ENCODE assay signal across 33 cellular contexts in genomic region chr22:24599514-24599913, GRCh38. TPM values are rescaled to one million over a fixed set of nuclear protein-coding genes. Genes with fewer than 3 reads are reported as not detected.
DNase-seq lines count a peak whose midpoint lies in the region; ATAC-seq, FAIRE-seq and TF ChIP-seq lines count a peak whose summit lies in the region.
"Had no signal": no experiment of that assay in that cellular context is flagged by ENCODE, and none has a peak within 500 bp of the region (broad histone marks: within the 10 kb centered on the region; RNA-seq: fewer than 3 reads in every experiment).

No MANE protein-coding gene starts in this region.

- H3K56ac ChIP-seq in H9 (ENCODE audit: insufficient read length, low read depth, low read length), result no peak overlapping the region
- peak overlapping the region; percentile 25 for H3K56ac ChIP-seq in H1 (replicated peaks; ENCODE audit: insufficient read length, low read depth, low read length)

- no peak overlapping the region for H2BK120ac ChIP-seq in H9 (ENCODE audit: low read depth, low read length, poor library complexity, severe bottlenecking)
- no peak overlapping the region for H2BK120ac ChIP-seq in H1 (replicated peaks; ENCODE audit: low read depth, low read length)
- no peak overlapping the region for H2BK120ac ChIP-seq in neuronal stem cell (ENCODE audit: low read depth, low read length)

- H2AFZ ChIP-seq in H9 (ENCODE audit: low read length) (no peak overlapping the region), H1 (ENCODE audit: low read length) (0 out of 2 replicates have a peak overlapping the region, but pooled peaks have one; percentile 1), neuronal stem cell (ENCODE audit: low read length) (no peak overlapping the region)
- H2AFZ ChIP-seq: PC-9 had no signal

- no peaks in the 10 kb centered on the region for H3K9me3 ChIP-seq in CD4-positive, alpha-beta memory T cell (ENCODE audit: control insufficient read depth in 1 of 2, low read length in 2 of 2)
- H3K9me3 ChIP-seq in H9 (ENCODE audit: control insufficient read depth, low read depth, low read length), result no peaks in the 10 kb centered on the region
- no peaks in the 10 kb centered on the region for H3K9me3 ChIP-seq in H1 (ENCODE audit: insufficient read depth in 2 of 2, low read depth in 1 of 2, low read length in 1 of 2)
- no peaks in the 10 kb centered on the region for H3K9me3 ChIP-seq in neuronal stem cell (replicated peaks in 1 of 2; ENCODE audit: control insufficient read depth in 2 of 2, insufficient read depth in 1 of 2, low read depth in 1 of 2, low read length in 2 of 2)
- no peaks in the 10 kb centered on the region for H3K9me3 ChIP-seq in prostate gland
- H3K9me3 ChIP-seq: ascending aorta, esophagus squamous epithelium, heart right ventricle, MG63, SK-N-SH, suprapubic skin had no signal

- no peak overlapping the region for H3K18ac ChIP-seq in H9 (ENCODE audit: insufficient read length, low read depth, low read length)
- H3K18ac ChIP-seq in H1 (ENCODE audit: extremely low read depth, low read length), result peak overlapping the region; percentile 60
- H3K18ac ChIP-seq in neuronal stem cell (ENCODE audit: low read length), result no peak overlapping the region

- H2BK15ac ChIP-seq in H9 (ENCODE audit: low read depth, low read length) (no peak overlapping the region), H1 (ENCODE audit: low read length) (peak overlapping the region; percentile 95), neuronal stem cell (ENCODE audit: low read length) (peak overlapping the region; percentile 20)

- H3K4me1 ChIP-seq in CD4-positive, alpha-beta memory T cell (ENCODE audit: insufficient read depth, low read length), result peaks cover 8% of the 10 kb centered on the region
- no peaks in the 10 kb centered on the region; the same call in 1 of the 2 replicates for H3K4me1 ChIP-seq in H9 (ENCODE audit: insufficient read depth, low read length)
- peaks cover 7 to 24% (median 13%) of the 10 kb centered on the region in 4 experiments for H3K4me1 ChIP-seq in H1 (replicated peaks in 1 of 4; ENCODE audit: control insufficient read depth in 3 of 4, insufficient read depth in 4 of 4, low read length in 3 of 4)
- peaks cover 5 to 9% of the 10 kb centered on the region in 2 donors for H3K4me1 ChIP-seq in neuronal stem cell (ENCODE audit: control insufficient read depth in 2 of 2, insufficient read depth in 1 of 2, low read depth in 1 of 2, low read length in 2 of 2)
- peaks cover 10% of the 10 kb centered on the region for H3K4me1 ChIP-seq in prostate gland (replicated peaks)

- no peak overlapping the region for H3K9ac ChIP-seq in H9 (ENCODE audit: extremely low read depth, insufficient read length, low read length)
- H3K9ac ChIP-seq in H1 (replicated peaks in 1 of 4; ENCODE audit: extremely low read depth in 1 of 4, low read depth in 3 of 4, low read length in 3 of 4), result no peak overlapping the region
- H3K9ac ChIP-seq in neuronal stem cell (ENCODE audit: low read depth, low read length, poor library complexity), result peak overlapping the region; percentile 63
- H3K9ac ChIP-seq: SK-N-SH had no signal

- H3K4me3 Mint-ChIP-seq in CD4-positive, alpha-beta memory T cell, result no peak overlapping the region
- H3K4me3 Mint-ChIP-seq in H9, result no peak overlapping the region
- H3K4me3 Mint-ChIP-seq: activated CD4-positive, alpha-beta memory T cell treated with anti-CD3 and anti-CD28 coated beads for 36 hours; activated naive CD4-positive, alpha-beta T cell treated with anti-CD3 and anti-CD28 coated beads, Interleukin-2, amount 50 U/mL, for 24 hours; CD14-positive monocyte; HFFc6; naive B cell; T-helper 1 cell treated with Interleukin-12 subunit alpha and Interleukin-12 subunit beta and Interleukin-4 antibody, amounts not matched to agents 30 μg/mL and 1 μg/mL, for 36 hours had no signal

- no peaks in the 10 kb centered on the region for H3K79me1 ChIP-seq in H9 (ENCODE audit: insufficient read depth, low read depth, low read length, poor library complexity, severe bottlenecking)
- H3K79me1 ChIP-seq in H1 (ENCODE audit: low read depth, low read length), result no peaks in the 10 kb centered on the region
- no peaks in the 10 kb centered on the region for H3K79me1 ChIP-seq in neuronal stem cell (ENCODE audit: low read depth, low read length)

- no peak for TF ChIP-seq POLR2A in H1 (IDR thresholded peaks at IDR 0.05; ENCODE audit: control extremely low read depth in 1 of 2, low read depth in 2 of 2, low read length in 2 of 2)
- TF ChIP-seq POLR2A in prostate gland (IDR thresholded peaks at IDR 0.05), result no peak

- peak overlapping the region in 4 of 7 donors; percentile 9 to 70 (median 48) for H3K27ac Mint-ChIP-seq in CD4-positive, alpha-beta memory T cell
- H3K27ac Mint-ChIP-seq in H9, result peak overlapping the region in 1 of 3 experiments; percentile 88; a peak in 3 of 7 replicates
- H3K27ac Mint-ChIP-seq: activated CD4-positive, alpha-beta memory T cell treated with anti-CD3 and anti-CD28 coated beads for 36 hours; activated naive CD4-positive, alpha-beta T cell treated with anti-CD3 and anti-CD28 coated beads, Interleukin-2, amount 50 U/mL, for 24 hours; HFFc6; T-helper 1 cell treated with Interleukin-12 subunit alpha and Interleukin-12 subunit beta and Interleukin-4 antibody, amounts not matched to agents 30 μg/mL and 1 μg/mL, for 36 hours had no signal

- POLR2A ChIA-PET in CD4-positive, alpha-beta memory T cell (lab: Charles Lee; ENCODE audit: partially characterized antibody), result no interaction called here
- POLR2A ChIA-PET in H1 (lab: Charles Lee; ENCODE audit: partially characterized antibody), result interaction anchor here (0.6 to 1.2 kb wide), 3 partner anchors 15 to 179 kb away, joined by 3 to 5 read pairs (median 3); no protein-coding TSS in a partner anchor

- peaks cover 8 to 32% (median 23%) of the 10 kb centered on the region in 4 donors for H3K4me1 Mint-ChIP-seq in CD4-positive, alpha-beta memory T cell
- H3K4me1 Mint-ChIP-seq in H9, result peaks cover 29 to 43% of the 10 kb centered on the region in 2 experiments

- H3K4me2 ChIP-seq in H9 (ENCODE audit: insufficient read depth, insufficient read length, low read length), result no peak overlapping the region
- no peak overlapping the region for H3K4me2 ChIP-seq in H1 (ENCODE audit: insufficient read depth in 1 of 2, low read depth in 2 of 2, low read length in 2 of 2)
- no peak overlapping the region for H3K4me2 ChIP-seq in neuronal stem cell (ENCODE audit: insufficient read depth, low read length, poor library complexity, severe bottlenecking)
- H3K4me2 ChIP-seq: PC-9, SK-N-SH had no signal

- DNase-seq in CD4-positive, alpha-beta memory T cell, result no peak
- DNase-seq in H9, result peak; percentile 63
- DNase-seq in H1 (ENCODE audit: low read depth in 1 of 2, low spot score in 2 of 2), result peak in 1 of 2 experiments; percentile 54
- no peak for DNase-seq in neuronal stem cell (ENCODE audit: low spot score)
- DNase-seq in NOMO-1 treated with DMSO at 0.1 percent for 48 hours (lab: John Stamatoyannopoulos, UW; ENCODE audit: unreplicated experiment), result no peak
- DNase-seq in coronary artery (ENCODE audit: low spot score), result no peak
- DNase-seq in prostate gland (ENCODE audit: low spot score), result no peak
- DNase-seq: activated CD4-positive, alpha-beta memory T cell treated with anti-CD3 and anti-CD28 coated beads for 36 hours; caudate nucleus; DMS79 treated with DMSO at 0.1 percent for 48 hours; esophagus squamous epithelium; GF-D8; heart right ventricle; HFFc6; MG63; naive B cell; NCI-H1105; NCI-H187; occipital lobe; PC-9; SK-N-SH; stimulated activated naive CD4-positive, alpha-beta T cell treated with Interleukin-2 at 50 U/mL for 16 hours had no signal

- H2BK12ac ChIP-seq in H9 (ENCODE audit: insufficient read length, low read depth, low read length) (no peak overlapping the region), H1 (ENCODE audit: low read depth, low read length) (peak overlapping the region; percentile 95; the same call in 1 of the 2 replicates), neuronal stem cell (ENCODE audit: low read length) (peak overlapping the region; percentile 7)

- ATAC-seq in GM18873 (IDR thresholded peaks at IDR 0.05; ENCODE audit: low FRiP score, unreplicated experiment), result no peak
- ATAC-seq: heart right ventricle, K562, Right ventricle myocardium inferior had no signal

- no peak overlapping the region for H4K5ac ChIP-seq in H9 (ENCODE audit: insufficient read length, low read depth, low read length)
- H4K5ac ChIP-seq in H1 (ENCODE audit: insufficient read length, low read depth, low read length), result no peak overlapping the region

- H3K79me2 ChIP-seq in H9 (ENCODE audit: insufficient read depth, low read length) (no peaks in the 10 kb centered on the region), H1 (ENCODE audit: control insufficient read depth in 1 of 2, insufficient read depth in 2 of 2, low read length in 2 of 2) (no peaks in the 10 kb centered on the region)

- H3K27me3 Mint-ChIP-seq in CD4-positive, alpha-beta memory T cell, result no peaks in the 10 kb centered on the region
- H3K27me3 Mint-ChIP-seq in H9 (ENCODE audit: low read depth), result no peaks in the 10 kb centered on the region
- H3K27me3 Mint-ChIP-seq: activated CD4-positive, alpha-beta memory T cell treated with anti-CD3 and anti-CD28 coated beads for 36 hours; activated naive CD4-positive, alpha-beta T cell treated with anti-CD3 and anti-CD28 coated beads, Interleukin-2, amount 50 U/mL, for 24 hours had no signal

- no peak overlapping the region for H3T11ph ChIP-seq in H9 (ENCODE audit: low read length)

- H3K23ac ChIP-seq in H9 (ENCODE audit: insufficient read length, low read depth, low read length) (no peak overlapping the region), H1 (ENCODE audit: insufficient read length) (no peak overlapping the region), neuronal stem cell (ENCODE audit: low read depth, low read length, poor library complexity) (no peak overlapping the region)

- H3K4ac ChIP-seq in H9 (ENCODE audit: low read depth, low read length) (no peak overlapping the region), H1 (replicated peaks; ENCODE audit: insufficient read length, low read depth, low read length) (no peak overlapping the region), neuronal stem cell (ENCODE audit: low read length) (no peak overlapping the region)

- H4K91ac ChIP-seq in H9 (ENCODE audit: insufficient read length, low read depth, low read length), result no peak overlapping the region
- no peak overlapping the region for H4K91ac ChIP-seq in H1 (replicated peaks; ENCODE audit: insufficient read length, low read length)
- H4K91ac ChIP-seq in neuronal stem cell (ENCODE audit: low read depth, low read length, poor library complexity), result no peak overlapping the region

- H3K14ac ChIP-seq in H9 (ENCODE audit: insufficient read depth, low read length), result no peak overlapping the region
- H3K14ac ChIP-seq in H1 (ENCODE audit: insufficient read length), result no peak overlapping the region
- H3K14ac ChIP-seq in neuronal stem cell (ENCODE audit: low read length), result no peak overlapping the region

- CTCF ChIA-PET in CD4-positive, alpha-beta memory T cell (lab: Charles Lee; ENCODE audit: partially characterized antibody), result no interaction called here
- CTCF ChIA-PET in H1 (lab: Charles Lee; ENCODE audit: partially characterized antibody), result interaction anchor here (1.1 to 1.2 kb wide), 2 partner anchors 11 to 173 kb away, joined by 4 read pairs; no protein-coding TSS in a partner anchor

- no peaks in the 10 kb centered on the region for H3K36me3 ChIP-seq in CD4-positive, alpha-beta memory T cell (ENCODE audit: insufficient read depth, low read length)
- no peaks in the 10 kb centered on the region for H3K36me3 ChIP-seq in H1 (ENCODE audit: control insufficient read depth in 2 of 4, insufficient read depth in 4 of 4, low read length in 3 of 4)
- no peaks in the 10 kb centered on the region for H3K36me3 ChIP-seq in neuronal stem cell (replicated peaks in 1 of 2; ENCODE audit: control insufficient read depth in 2 of 2, insufficient read depth in 2 of 2, low read length in 2 of 2)
- H3K36me3 ChIP-seq in prostate gland, result no peaks in the 10 kb centered on the region
- H3K36me3 ChIP-seq: ascending aorta, esophagus squamous epithelium, heart right ventricle, MG63, suprapubic skin had no signal

- no peak overlapping the region for H3K27ac ChIP-seq in CD4-positive, alpha-beta memory T cell (ENCODE audit: low read depth, low read length)
- no peak overlapping the region for H3K27ac ChIP-seq in H9 (ENCODE audit: insufficient read length, low read depth, low read length)
- no peak overlapping the region for H3K27ac ChIP-seq in H1 (ENCODE audit: low read depth, low read length)
- H3K27ac ChIP-seq in neuronal stem cell (replicated peaks; ENCODE audit: low read length), result no peak overlapping the region
- H3K27ac ChIP-seq in coronary artery, result no peak overlapping the region
- H3K27ac ChIP-seq in prostate gland, result no peak overlapping the region
- H3K27ac ChIP-seq: ascending aorta, esophagus squamous epithelium, heart right ventricle, PC-9, suprapubic skin had no signal

- TF ChIP-seq CTCF in H9 (conservative IDR thresholded peaks at IDR 0.05) (0 out of 3 replicates have a peak, but pooled peaks have one; percentile 21), H1 (IDR thresholded peaks at IDR 0.05; ENCODE audit: control extremely low read depth in 1 of 3, insufficient read depth in 1 of 3, low read depth in 1 of 3, low read length in 3 of 3) (peak; percentile 5 to 6 (median 6); a peak in 2 of 4 replicates), coronary artery (IDR thresholded peaks at IDR 0.05) (no peak), prostate gland (IDR thresholded peaks at IDR 0.05) (no peak)

- no peaks in the 10 kb centered on the region for H4K20me1 ChIP-seq in H9 (ENCODE audit: control insufficient read depth, insufficient read depth, insufficient read length)
- no peaks in the 10 kb centered on the region for H4K20me1 ChIP-seq in H1 (replicated peaks in 1 of 2; ENCODE audit: control insufficient read depth in 1 of 2, insufficient read depth in 2 of 2, low read length in 2 of 2)

- H4K8ac ChIP-seq in H9 (replicated peaks; ENCODE audit: insufficient read length, low read depth, low read length), result no peak overlapping the region
- peak overlapping the region; percentile 69; the same call in 1 of the 2 replicates for H4K8ac ChIP-seq in H1 (ENCODE audit: extremely low read depth, insufficient read depth, low read length)
- H4K8ac ChIP-seq in neuronal stem cell (ENCODE audit: low read depth, low read length), result no peak overlapping the region

- H2BK20ac ChIP-seq in H9 (ENCODE audit: low read depth, low read length, poor library complexity, severe bottlenecking) (no peak overlapping the region), H1 (ENCODE audit: low read length) (peak overlapping the region; percentile 80; the same call in 1 of the 2 replicates)

- no CpG with 5 or more reads among the region's 8 CpGs for WGBS in H9 (ENCODE audit: extremely low coverage, insufficient read length, low lambda C conversion rate)
- WGBS in H1 (ENCODE audit: extremely low coverage in 1 of 2, insufficient coverage in 1 of 2, insufficient read length in 1 of 2, insufficient replicate concordance in 2 of 2, low coverage in 1 of 2, low lambda C conversion rate in 2 of 2, missing lambda C conversion rate in 1 of 2), 2 experiments, result 66% methylated on average over 8 of the region's 8 CpGs; no CpG with 5 or more reads in 1 of the 2 experiments
- no CpG with 5 or more reads among the region's 8 CpGs for WGBS in neuronal stem cell (ENCODE audit: extremely low coverage in 2 of 2, insufficient read length in 2 of 2, insufficient replicate concordance in 1 of 2), 2 donors
- WGBS in prostate gland, result 51% methylated on average over 8 of the region's 8 CpGs

- H2BK5ac ChIP-seq in H9 (ENCODE audit: insufficient read length, low read length) (no peak overlapping the region), H1 (ENCODE audit: low read depth, low read length) (peak overlapping the region; percentile 87; the same call in 1 of the 2 replicates), neuronal stem cell (ENCODE audit: low read length) (no peak overlapping the region)

- intact Hi-C loops in CD4-positive, alpha-beta memory T cell (cut with micrococcal nuclease), result no loop called here
- intact Hi-C loops in prostate gland (cut with DNase I), result no loop called here

- H3K36me3 Mint-ChIP-seq in CD4-positive, alpha-beta memory T cell, result no peaks in the 10 kb centered on the region
- no peaks in the 10 kb centered on the region for H3K36me3 Mint-ChIP-seq in H9 (ENCODE audit: insufficient read depth in 1 of 3, low read depth in 3 of 3)
- H3K36me3 Mint-ChIP-seq: activated CD4-positive, alpha-beta memory T cell treated with anti-CD3 and anti-CD28 coated beads for 36 hours; activated naive CD4-positive, alpha-beta T cell treated with anti-CD3 and anti-CD28 coated beads, Interleukin-2, amount 50 U/mL, for 24 hours; CD14-positive monocyte; naive B cell had no signal

- no peak for FAIRE-seq in H1 (lab: Jason Lieb, UNC)
- FAIRE-seq: frontal cortex, HTR-8/SVneo had no signal

- no peaks in the 10 kb centered on the region for H3K9me3 Mint-ChIP-seq in CD4-positive, alpha-beta memory T cell
- no peaks in the 10 kb centered on the region for H3K9me3 Mint-ChIP-seq in H9
- H3K9me3 Mint-ChIP-seq: activated CD4-positive, alpha-beta memory T cell treated with anti-CD3 and anti-CD28 coated beads for 36 hours; activated naive CD4-positive, alpha-beta T cell treated with anti-CD3 and anti-CD28 coated beads, Interleukin-2, amount 50 U/mL, for 24 hours; activated T-helper 2 cell treated with anti-CD3 and anti-CD28 coated beads, Interferon-gamma antibody, Interleukin-2, Interleukin-4, amounts not matched to agents 10 μg/mL and 5 μg/mL and 100 μg/mL, durations not matched to agents 14 hours and 24 hours and 36 hours; CD14-positive monocyte; HFFc6; T-helper 1 cell treated with Interleukin-12 subunit alpha and Interleukin-12 subunit beta and Interleukin-4 antibody, amounts not matched to agents 30 μg/mL and 1 μg/mL, for 36 hours had no signal

- 0 out of 4 replicates have a peak, but pooled peaks of 1 of the 2 experiments have one; percentile 9 for TF ChIP-seq RAD21 in H1 (IDR thresholded peaks at IDR 0.05 in 1 of 2, conservative IDR thresholded peaks at IDR 0.05 in 1 of 2; ENCODE audit: low read depth in 2 of 2, low read length in 2 of 2)

- H2AK5ac ChIP-seq in H9 (ENCODE audit: insufficient read length, low read length) (no peak overlapping the region), H1 (ENCODE audit: low read depth, low read length) (no peak overlapping the region), neuronal stem cell (ENCODE audit: low read depth, low read length) (no peak overlapping the region)

- H3K23me2 ChIP-seq in H9 (ENCODE audit: insufficient read length, low read depth, low read length, poor library complexity, severe bottlenecking) (no peaks in the 10 kb centered on the region), H1 (ENCODE audit: low read depth, low read length) (no peaks in the 10 kb centered on the region; the same call in 1 of the 2 replicates)

- no peaks in the 10 kb centered on the region for H3K27me3 ChIP-seq in CD4-positive, alpha-beta memory T cell (ENCODE audit: insufficient read depth, low read length)
- no peaks in the 10 kb centered on the region for H3K27me3 ChIP-seq in H9 (ENCODE audit: insufficient read depth, low read length)
- no peaks in the 10 kb centered on the region for H3K27me3 ChIP-seq in H1 (replicated peaks in 1 of 4; ENCODE audit: control insufficient read depth in 3 of 4, extremely low read depth in 1 of 4, insufficient read depth in 3 of 4, low read length in 3 of 4)
- peaks cover 0 to 2% (median 0%) of the 10 kb centered on the region in 3 experiments for H3K27me3 ChIP-seq in neuronal stem cell (ENCODE audit: control insufficient read depth in 3 of 3, insufficient read depth in 3 of 3, low read depth in 1 of 3, low read length in 3 of 3)
- H3K27me3 ChIP-seq in prostate gland (replicated peaks; ENCODE audit: insufficient read depth), result no peaks in the 10 kb centered on the region
- H3K27me3 ChIP-seq: ascending aorta, esophagus squamous epithelium, heart right ventricle, MG63, suprapubic skin had no signal

- H3K4me3 ChIP-seq in CD4-positive, alpha-beta memory T cell (ENCODE audit: low read length in 2 of 2), result no peak overlapping the region
- no peak overlapping the region for H3K4me3 ChIP-seq in H1 (ENCODE audit: extremely low read depth in 1 of 4, insufficient read depth in 2 of 4, low read depth in 3 of 4, low read length in 4 of 4)
- peak overlapping the region in 1 of 2 donors; percentile 25 for H3K4me3 ChIP-seq in neuronal stem cell (ENCODE audit: low read length in 2 of 2)
- no peak overlapping the region for H3K4me3 ChIP-seq in coronary artery
- no peak overlapping the region for H3K4me3 ChIP-seq in prostate gland
- H3K4me3 ChIP-seq: ascending aorta, esophagus squamous epithelium, heart right ventricle, K562, MG63, PC-9, suprapubic skin had no signal

- TF ChIP-seq EP300 in H1 (IDR thresholded peaks at IDR 0.05; ENCODE audit: borderline replicate concordance in 1 of 2, low read depth in 2 of 2, low read length in 2 of 2), result no peak

RNA-seq across cellular contexts. Expression of gene GGT1, which starts 3.5 kb away (rescaled TPM):
- 10 to 100 TPM; 27.1 to 28.3 TPM for total RNA-seq in CD4-positive, alpha-beta memory T cell
- polyA plus RNA-seq in CD4-positive, alpha-beta memory T cell, result 10 to 100 TPM; 11.9 to 18.1 TPM
- total RNA-seq in H9 (2021) (19.5 and 20.5 TPM in 2 replicates), prostate gland (100 to 1,000 TPM in 1 of 2 donors, 10 to 100 TPM in 1; 64.6 to 114 TPM)
- 14.0 and 14.4 TPM in 2 replicates for total RNA-seq in H1 (2021; fragmentation: NEBNext Ultra II Directional; extraction: Animal tissue kit (Norgen Biotek cat#: 25700))
- 29.2 and 44.8 TPM in 2 replicates for polyA plus RNA-seq in H1 (2011; rRNA removed)
- 29.3 TPM for polyA plus RNA-seq in H1 (2011; cell fraction: cytosol; rRNA removed)
- 46.8 TPM for polyA plus RNA-seq in H1 (2011; cell fraction: nucleus; rRNA removed)
- 8.0 to 18.8 TPM (median 17.1 TPM) in 4 replicates for polyA plus RNA-seq in H1 (2012, experiment 1 of 2)
- polyA plus RNA-seq in H1 (2012, experiment 2 of 2), result 14.4 TPM
- 13.9 TPM for polyA plus RNA-seq in H1 (2013, experiment 1 of 2)
- 11.9 TPM for polyA plus RNA-seq in H1 (2013, experiment 2 of 2)
- polyA minus RNA-seq in H1 (2011; rRNA and poly(A)+ RNA removed), result 7.5 and 9.6 TPM in 2 replicates
- 10.5 TPM for polyA minus RNA-seq in H1 (2011; cell fraction: cytosol; rRNA and poly(A)+ RNA removed)
- 11.2 TPM for polyA minus RNA-seq in H1 (2011; cell fraction: nucleus; rRNA and poly(A)+ RNA removed)
- 1.9 TPM for polyA plus RNA-seq in neuronal stem cell (2013, experiment 1 of 2)
- polyA plus RNA-seq in neuronal stem cell (2013, experiment 2 of 2), result 1.9 TPM
- total RNA-seq: ascending aorta had no signal

RNA-seq across cellular contexts. Expression of gene LRRC75B, which starts 6.6 kb away (rescaled TPM):
- total RNA-seq in CD4-positive, alpha-beta memory T cell, result under 1 TPM in 1 of 2 experiments, not detected in 1; 0.19 TPM
- polyA plus RNA-seq in CD4-positive, alpha-beta memory T cell, result under 1 TPM in 1 of 2 donors, not detected in 1; 0.40 TPM
- 16.4 and 18.1 TPM in 2 replicates for total RNA-seq in H9 (2021)
- 10.9 and 12.2 TPM in 2 replicates for total RNA-seq in H1 (2021; fragmentation: NEBNext Ultra II Directional; extraction: Animal tissue kit (Norgen Biotek cat#: 25700))
- 26.6 and 39.0 TPM in 2 replicates for polyA plus RNA-seq in H1 (2011; rRNA removed)
- 29.2 TPM for polyA plus RNA-seq in H1 (2011; cell fraction: cytosol; rRNA removed)
- polyA plus RNA-seq in H1 (2011; cell fraction: nucleus; rRNA removed), result 132 TPM
- polyA plus RNA-seq in H1 (2012, experiment 1 of 2), result 7.7 to 16.2 TPM (median 15.1 TPM) in 4 replicates
- polyA plus RNA-seq in H1 (2012, experiment 2 of 2), result 8.9 TPM
- polyA plus RNA-seq in H1 (2013, experiment 1 of 2), result 9.3 TPM
- polyA plus RNA-seq in H1 (2013, experiment 2 of 2), result 7.8 TPM
- 8.1 and 8.4 TPM in 2 replicates for polyA minus RNA-seq in H1 (2011; rRNA and poly(A)+ RNA removed)
- polyA minus RNA-seq in H1 (2011; cell fraction: cytosol; rRNA and poly(A)+ RNA removed), result 8.7 TPM
- 19.6 TPM for polyA minus RNA-seq in H1 (2011; cell fraction: nucleus; rRNA and poly(A)+ RNA removed)
- 14.3 TPM for polyA plus RNA-seq in neuronal stem cell (2013, experiment 1 of 2)
- 13.3 TPM for polyA plus RNA-seq in neuronal stem cell (2013, experiment 2 of 2)
- total RNA-seq in prostate gland, result 100 to 1,000 TPM in 1 of 2 donors, 10 to 100 TPM in 1; 57.0 to 161 TPM

RNA-seq across cellular contexts. Expression of gene SNRPD3, which starts 43.7 kb away (rescaled TPM):
- 10 to 100 TPM; 77.6 to 85.0 TPM for total RNA-seq in CD4-positive, alpha-beta memory T cell
- polyA plus RNA-seq in CD4-positive, alpha-beta memory T cell, result 100 to 1,000 TPM in 1 of 2 donors, 10 to 100 TPM in 1; 62.6 to 102 TPM
- 205 and 212 TPM in 2 replicates for total RNA-seq in H9 (2021)
- 200 TPM in 2 replicates for total RNA-seq in H1 (2021; fragmentation: NEBNext Ultra II Directional; extraction: Animal tissue kit (Norgen Biotek cat#: 25700))
- polyA plus RNA-seq in H1 (2011; rRNA removed), result 258 and 455 TPM in 2 replicates
- 394 TPM for polyA plus RNA-seq in H1 (2011; cell fraction: cytosol; rRNA removed)
- polyA plus RNA-seq in H1 (2011; cell fraction: nucleus; rRNA removed), result 159 TPM
- 341 to 525 TPM (median 423 TPM) in 4 replicates for polyA plus RNA-seq in H1 (2012, experiment 1 of 2)
- polyA plus RNA-seq in H1 (2012, experiment 2 of 2), result 66.4 TPM
- 141 TPM for polyA plus RNA-seq in H1 (2013, experiment 1 of 2)
- 143 TPM for polyA plus RNA-seq in H1 (2013, experiment 2 of 2)
- polyA minus RNA-seq in H1 (2011; rRNA and poly(A)+ RNA removed), result 289 and 329 TPM in 2 replicates
- polyA minus RNA-seq in H1 (2011; cell fraction: cytosol; rRNA and poly(A)+ RNA removed), result 131 TPM
- polyA minus RNA-seq in H1 (2011; cell fraction: nucleus; rRNA and poly(A)+ RNA removed), result 174 TPM
- 103 TPM for polyA plus RNA-seq in neuronal stem cell (2013, experiment 1 of 2)
- polyA plus RNA-seq in neuronal stem cell (2013, experiment 2 of 2), result 104 TPM
- 100 to 1,000 TPM; 152 to 169 TPM for total RNA-seq in prostate gland

RNA-seq across cellular contexts. Expression of gene GUCD1, which starts 44.6 kb away (rescaled TPM):
- 10 to 100 TPM; 65.0 to 65.5 TPM for total RNA-seq in CD4-positive, alpha-beta memory T cell
- 10 to 100 TPM; 44.2 to 47.3 TPM for polyA plus RNA-seq in CD4-positive, alpha-beta memory T cell
- total RNA-seq in H9 (2021) (87.4 and 99.8 TPM in 2 replicates), prostate gland (100 to 1,000 TPM; 143 to 147 TPM)
- total RNA-seq in H1 (2021; fragmentation: NEBNext Ultra II Directional; extraction: Animal tissue kit (Norgen Biotek cat#: 25700)), result 74.3 and 85.2 TPM in 2 replicates
- polyA plus RNA-seq in H1 (2011; rRNA removed), result 128 and 135 TPM in 2 replicates
- 100 TPM for polyA plus RNA-seq in H1 (2011; cell fraction: cytosol; rRNA removed)
- 98.6 TPM for polyA plus RNA-seq in H1 (2011; cell fraction: nucleus; rRNA removed)
- 70.9 to 98.5 TPM (median 87.2 TPM) in 4 replicates for polyA plus RNA-seq in H1 (2012, experiment 1 of 2)
- polyA plus RNA-seq in H1 (2012, experiment 2 of 2), result 95.0 TPM
- 47.8 TPM for polyA plus RNA-seq in H1 (2013, experiment 1 of 2)
- 47.2 TPM for polyA plus RNA-seq in H1 (2013, experiment 2 of 2)
- polyA minus RNA-seq in H1 (2011; rRNA and poly(A)+ RNA removed), result 129 and 150 TPM in 2 replicates
- polyA minus RNA-seq in H1 (2011; cell fraction: cytosol; rRNA and poly(A)+ RNA removed), result 79.6 TPM
- polyA minus RNA-seq in H1 (2011; cell fraction: nucleus; rRNA and poly(A)+ RNA removed), result 67.6 TPM
- polyA plus RNA-seq in neuronal stem cell (2013, experiment 1 of 2), result 35.1 TPM
- polyA plus RNA-seq in neuronal stem cell (2013, experiment 2 of 2), result 35.4 TPM

Comparison
In these comparisons a context has a peak if more than half of its experiments do, and no peak if none do; other contexts are left out.
1. CTCF ChIP-seq: peak in H9 (single experiment) and H1 (3 of 3); none in coronary artery (single experiment) and prostate gland (0 of 4).